31 cellular contexts compared by ENCODE assay signal in the genomic region with DNA sequence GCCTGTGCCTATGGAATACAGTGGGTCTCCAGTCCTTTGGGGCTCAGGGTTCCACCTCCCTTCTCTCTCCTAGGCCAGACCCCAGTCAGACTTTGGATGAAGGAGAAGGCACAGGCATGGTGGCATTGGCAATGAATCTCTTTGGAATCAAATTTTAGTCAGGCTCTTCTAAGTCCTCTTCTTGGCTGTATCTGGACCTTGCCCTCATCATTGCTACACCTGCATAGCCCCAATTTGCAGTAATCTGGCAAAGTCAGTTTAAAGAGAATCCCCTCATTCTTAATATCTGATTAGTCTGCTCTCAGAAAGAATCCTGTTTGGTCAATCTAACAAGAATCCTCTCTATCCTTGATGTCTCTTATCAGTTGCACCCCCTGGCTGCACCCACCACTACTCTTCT.
"Had no signal": no experiment of that assay in that cellular context is flagged by ENCODE, and none has a peak within 500 bp of the region (broad histone marks: within the 10 kb centered on the region; RNA-seq: fewer than 3 reads in every experiment).

No MANE protein-coding gene starts in this region.

- H3K4me3 ChIP-seq: neural progenitor cell, ovary, psoas muscle, skin epidermis, smooth muscle cell, spleen, suprapubic skin, testis, tibial artery, transverse colon, upper lobe of right lung, uterus had no signal

- H2AFZ ChIP-seq: neural progenitor cell, parathyroid adenoma had no signal

- H3K79me2 ChIP-seq: parathyroid adenoma had no signal

- H3K9ac ChIP-seq: neural progenitor cell, parathyroid adenoma had no signal

- H3K27me3 ChIP-seq: neural progenitor cell, ovary, spleen, suprapubic skin, testis, tibial artery, transverse colon, upper lobe of right lung, uterus had no signal

- H3K4me1 Mint-ChIP-seq: natural killer cell; stimulated activated memory B cell treated with anti-CD40 and anti-IgM and Interleukin-4, amounts not matched to agents 10 μg/mL and 1 μg/mL and 100 μg/mL, for 72 hours; stimulated activated naive CD8-positive, alpha-beta T cell treated with anti-CD3 and anti-CD28 coated beads, Interleukin-15, amount 100 ng/mL, for 72 hours had no signal

- H3K27me3 Mint-ChIP-seq: progenitor cell of endocrine pancreas; stimulated activated memory B cell treated with anti-CD40 and anti-IgM and Interleukin-4, amounts not matched to agents 10 μg/mL and 1 μg/mL and 100 μg/mL, for 72 hours; stimulated activated naive CD8-positive, alpha-beta T cell treated with anti-CD3 and anti-CD28 coated beads, Interleukin-15, amount 100 ng/mL, for 72 hours; type B pancreatic cell had no signal

- H3K9me3 ChIP-seq: ovary, psoas muscle, spleen, suprapubic skin, testis, tibial artery, transverse colon, upper lobe of right lung, uterus had no signal

- DNase-seq: natural killer cell; occipital lobe; ovary; posterior cingulate gyrus; psoas muscle; right cardiac atrium; spleen; stimulated activated CD4-positive, alpha-beta T cell treated with anti-CD3 and anti-CD28 coated beads, Interleukin-12 subunit alpha, Interleukin-12 subunit beta, amount 100 ng/mL, for 4 hours; stimulated activated CD4-positive, alpha-beta T cell treated with anti-CD3 and anti-CD28 coated beads, Interleukin-1b, Interleukin-23, amount 100 ng/mL, for 48 hours; stimulated activated CD4-positive, alpha-beta T cell treated with anti-CD3 and anti-CD28 coated beads, Interleukin-4, amount 100 ng/mL, for 1 hour; stimulated activated CD4-positive, alpha-beta T cell treated with anti-CD3 and anti-CD28 coated beads, Interleukin-4, amount 100 ng/mL, for 4 hours; stimulated activated CD8-positive, alpha-beta memory T cell treated with anti-CD3 and anti-CD28 coated beads, Interleukin-4, amount 100 ng/mL, for 48 hours; stimulated activated naive CD4-positive, alpha-beta T cell; stimulated activated naive CD8-positive, alpha-beta T cell treated with anti-CD3 and anti-CD28 coated beads, Interleukin-15, amount 100 ng/mL, for 72 hours; stimulated activated naive CD8-positive, alpha-beta T cell treated with anti-CD3 and anti-CD28 coated beads, Interleukin-15, Interleukin-2, amounts not matched to agents 100 U/mL and 50 U/mL, for 24 hours; substantia nigra; testis; tibial artery; transverse colon; upper lobe of right lung; uterus had no signal

- H3K27ac ChIP-seq: neural progenitor cell, ovary, parathyroid adenoma, psoas muscle, skin epidermis, spleen, suprapubic skin, testis, tibial artery, transverse colon, upper lobe of right lung, uterus had no signal

- H3K4me1 ChIP-seq: parathyroid adenoma, psoas muscle, spleen, suprapubic skin, testis, tibial artery, transverse colon, upper lobe of right lung, uterus had no signal

- ATAC-seq: natural killer cell; psoas muscle; right cardiac atrium; sciatic nerve; stimulated activated memory B cell treated with anti-CD40 and anti-IgM and Interleukin-4, amounts not matched to agents 10 μg/mL and 1 μg/mL and 100 μg/mL, for 72 hours; stimulated activated naive CD8-positive, alpha-beta T cell treated with anti-CD3 and anti-CD28 coated beads, Interleukin-15, amount 100 ng/mL, for 72 hours; stimulated activated naive CD8-positive, alpha-beta T cell treated with anti-CD3 and anti-CD28 coated beads, Interleukin-15, Interleukin-2, amounts not matched to agents 100 U/mL and 50 U/mL, for 24 hours; upper lobe of right lung had no signal

- H3K27ac Mint-ChIP-seq: natural killer cell; nephron; neural progenitor cell; progenitor cell of endocrine pancreas; stimulated activated memory B cell treated with anti-CD40 and anti-IgM and Interleukin-4, amounts not matched to agents 10 μg/mL and 1 μg/mL and 100 μg/mL, for 72 hours; stimulated activated naive CD8-positive, alpha-beta T cell treated with anti-CD3 and anti-CD28 coated beads, Interleukin-15, amount 100 ng/mL, for 72 hours; type B pancreatic cell had no signal

- H3K4me2 ChIP-seq: neural progenitor cell, smooth muscle cell had no signal

- H3K9me3 Mint-ChIP-seq: natural killer cell; stimulated activated memory B cell treated with anti-CD40 and anti-IgM and Interleukin-4, amounts not matched to agents 10 μg/mL and 1 μg/mL and 100 μg/mL, for 72 hours; stimulated activated naive CD8-positive, alpha-beta T cell treated with anti-CD3 and anti-CD28 coated beads, Interleukin-15, amount 100 ng/mL, for 72 hours; type B pancreatic cell had no signal

- H3K4me3 Mint-ChIP-seq: natural killer cell; nephron; neural progenitor cell; stimulated activated memory B cell treated with anti-CD40 and anti-IgM and Interleukin-4, amounts not matched to agents 10 μg/mL and 1 μg/mL and 100 μg/mL, for 72 hours; stimulated activated naive CD8-positive, alpha-beta T cell treated with anti-CD3 and anti-CD28 coated beads, Interleukin-15, amount 100 ng/mL, for 72 hours; type B pancreatic cell had no signal

- H3K36me3 Mint-ChIP-seq: natural killer cell; stimulated activated memory B cell treated with anti-CD40 and anti-IgM and Interleukin-4, amounts not matched to agents 10 μg/mL and 1 μg/mL and 100 μg/mL, for 72 hours; type B pancreatic cell had no signal

- H3K36me3 ChIP-seq: neural progenitor cell, ovary, spleen, suprapubic skin, tibial artery, transverse colon, upper lobe of right lung, uterus had no signal
